8 cellular contexts compared by ENCODE assay signal in genomic region chr12:5796171-5797091, GRCh38.
DNase-seq lines count a peak whose midpoint lies in the region; ATAC-seq and TF ChIP-seq lines count a peak whose summit lies in the region.

No MANE protein-coding gene starts in this region.

- 66 to 73% (median 70%) methylated on average over 17 to 19 of the region's 19 CpGs for WGBS in heart left ventricle, 4 donors

- H3K27me3 ChIP-seq in heart left ventricle, result no peaks in the 10 kb centered on the region

- DNase-seq in stimulated activated naive CD4-positive, alpha-beta T cell (lab: John Stamatoyannopoulos, UW), result peak in 4 of 6 experiments; percentile 2 to 26 (median 12)
- no peak for DNase-seq in stimulated activated naive CD4-positive, alpha-beta T cell treated with Interleukin-2 at 50 U/mL for 16 hours (lab: John Stamatoyannopoulos, UW)
- peak; percentile 48 for DNase-seq in RPMI8226
- DNase-seq in heart left ventricle, result peak; percentile 23 to 71 (median 34)
- peak in 2 of 3 experiments; percentile 5 to 12 for DNase-seq in stimulated activated CD4-positive, alpha-beta T cell treated with anti-CD3 and anti-CD28 coated beads, TNF-alpha, amount 100 ng/mL, for 24 hours (ENCODE audit: low read depth in 3 of 3)
- no peak for DNase-seq in epidermal melanocyte (ENCODE audit: insufficient read length, low spot score)

- intact Hi-C loops in heart left ventricle (cut with DNase I), result loop anchor here in 8 of 10 donors (2.0 to 10.0 kb wide), 5 partner anchors 49 to 372 kb away; partner anchors contain the start of gene NTF3 (in 1 of the 8)

- peaks cover 0 to 10% (median 0%) of the 10 kb centered on the region in 9 donors for H3K36me3 ChIP-seq in heart left ventricle

- no peak overlapping the region for H3K27ac ChIP-seq in heart left ventricle

- peak; percentile 32 to 70 (median 56) for TF ChIP-seq CTCF in heart left ventricle (IDR thresholded peaks at IDR 0.05)

- no peak for TF ChIP-seq POLR2A in heart left ventricle (IDR thresholded peaks at IDR 0.05)

- H3K4me1 ChIP-seq in heart left ventricle, result peaks cover 0 to 9% (median 0%) of the 10 kb centered on the region in 12 donors

- H3K9me3 ChIP-seq in heart left ventricle, result no peaks in the 10 kb centered on the region

- ATAC-seq in heart left ventricle, result peak in 3 of 4 donors; percentile 68 to 81 (median 75)
- ATAC-seq in HG03280 (IDR thresholded peaks at IDR 0.05; ENCODE audit: unreplicated experiment), result no peak
- no peak for ATAC-seq in HG03354 (IDR thresholded peaks at IDR 0.05; ENCODE audit: poor library complexity, severe bottlenecking, unreplicated experiment)

- H3K4me3 ChIP-seq in heart left ventricle, result no peak overlapping the region

Comparison
In these comparisons a context has a peak if more than half of its experiments do, and no peak if none do; other contexts are left out.
1. DNase-seq: peak in stimulated activated naive CD4-positive, alpha-beta T cell (4 of 6), RPMI8226 (single experiment), heart left ventricle (5 of 5) and stimulated activated CD4-positive, alpha-beta T cell treated with anti-CD3 and anti-CD28 coated beads, TNF-alpha, amount 100 ng/mL, for 24 hours (2 of 3); none in stimulated activated naive CD4-positive, alpha-beta T cell treated with Interleukin-2 at 50 U/mL for 16 hours (single experiment) and epidermal melanocyte (single experiment).
2. ATAC-seq: peak in heart left ventricle (3 of 4); none in HG03280 (single experiment) and HG03354 (single experiment).